7 cellular contexts compared by ENCODE assay signal in the genomic region with DNA sequence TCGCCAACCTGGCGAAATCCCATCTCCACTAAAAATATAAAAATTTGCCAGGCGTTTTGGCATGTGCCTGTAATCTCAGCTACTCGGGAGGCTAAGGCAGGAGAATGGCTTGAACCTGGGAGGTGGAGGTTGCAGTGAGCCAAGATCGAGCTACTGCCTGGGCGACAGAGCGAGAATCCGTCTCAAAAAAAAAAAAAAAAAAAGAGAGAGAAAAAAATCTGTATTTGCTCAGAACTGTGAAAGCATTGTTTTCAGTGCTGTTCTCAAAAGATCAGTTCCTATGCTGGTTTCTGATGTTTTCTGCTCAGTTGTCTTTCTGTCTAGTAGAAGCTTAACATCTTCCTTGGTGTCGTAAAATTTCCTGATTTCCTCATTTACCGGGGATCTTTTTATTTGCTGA. TPM values are rescaled to one million over a fixed set of nuclear protein-coding genes. Genes with fewer than 3 reads are reported as not detected.
DNase-seq lines count a peak whose midpoint lies in the region; ATAC-seq and TF ChIP-seq lines count a peak whose summit lies in the region.
"Had no signal": no experiment of that assay in that cellular context is flagged by ENCODE, and none has a peak within 500 bp of the region (broad histone marks: within the 10 kb centered on the region; RNA-seq: fewer than 3 reads in every experiment).

No MANE protein-coding gene starts in this region.

- peaks cover 28% of the 10 kb centered on the region for H3K9me3 Mint-ChIP-seq in glutamatergic neuron (ENCODE audit: unreplicated experiment)

- peak overlapping the region; percentile 93 for H3K27ac Mint-ChIP-seq in glutamatergic neuron (ENCODE audit: unreplicated experiment)

- H3K27me3 Mint-ChIP-seq in glutamatergic neuron (ENCODE audit: unreplicated experiment) = peaks cover 21% of the 10 kb centered on the region

- H3K4me3 Mint-ChIP-seq in glutamatergic neuron (ENCODE audit: unreplicated experiment) = peak overlapping the region; percentile 91

- H3K36me3 ChIP-seq in BJ (ENCODE audit: control insufficient read depth, insufficient read depth, low read length) = peaks cover 9% of the 10 kb centered on the region

- H3K27me3 ChIP-seq in BJ (ENCODE audit: control insufficient read depth, insufficient read depth, low read length) = no peaks in the 10 kb centered on the region

- no peak for TF ChIP-seq POLR2A in NB4 (IDR thresholded peaks at IDR 0.05; ENCODE audit: extremely low read depth, insufficient read length)

- no peaks in the 10 kb centered on the region for H3K36me3 Mint-ChIP-seq in glutamatergic neuron (ENCODE audit: unreplicated experiment)

- CTCF ChIA-PET in BJ (lab: Yijun Ruan, JAX) = interaction anchor here (0.9 to 3.9 kb wide), 9 partner anchors 14 to 397 kb away, joined by 3 to 14 read pairs (median 5); no protein-coding TSS in a partner anchor

- peaks cover 31% of the 10 kb centered on the region for H3K4me1 Mint-ChIP-seq in glutamatergic neuron (ENCODE audit: low read depth, unreplicated experiment)

- POLR2A ChIA-PET in BJ (lab: Charles Lee) = interaction anchor here (1.2 kb wide), 1 partner anchor 30 kb away, joined by 3 read pairs; no protein-coding TSS in a partner anchor

- no peak for DNase-seq in BJ (ENCODE audit: low read depth)
- no peak for DNase-seq in NB4 (ENCODE audit: low read depth)
- no peak for DNase-seq in glutamatergic neuron
- no peak for DNase-seq in NCI-H2029 treated with DMSO at 0.1 percent for 48 hours (lab: John Stamatoyannopoulos, UW)
- no peak for DNase-seq in T-helper 9 cell
- DNase-seq: NCI-H1436 had no signal

- no peak for ATAC-seq in GM21360 (IDR thresholded peaks at IDR 0.05; ENCODE audit: unreplicated experiment)

- peak overlapping the region; percentile 48 for H3K4me3 ChIP-seq in BJ (ENCODE audit: low read depth, low read length)
- H3K4me3 ChIP-seq in NB4 (ENCODE audit: low read depth, low read length) = peak overlapping the region; percentile 76

- TF ChIP-seq CTCF in BJ (IDR thresholded peaks at IDR 0.05; ENCODE audit: insufficient read depth, low read depth, low read length) (no peak), NB4 (IDR thresholded peaks at IDR 0.05; ENCODE audit: low read depth, low read length) (no peak), glutamatergic neuron (IDR thresholded peaks at IDR 0.05; ENCODE audit: partially characterized antibody, unreplicated experiment) (no peak)

RNA-seq across cellular contexts. Expression of a gene that starts 2.5 kb away (rescaled TPM):
- polyA plus RNA-seq in BJ (2011; rRNA removed) = 8.9 and 12.2 TPM in 2 replicates
- polyA minus RNA-seq in BJ (2011; rRNA and poly(A)+ RNA removed) = 11.3 and 20.2 TPM in 2 replicates
- 101 TPM for total RNA-seq in glutamatergic neuron (ENCODE audit: unreplicated experiment)

RNA-seq across cellular contexts. Expression of a gene that starts 3.0 kb away (rescaled TPM):
- 46.2 and 65.8 TPM in 2 replicates for polyA plus RNA-seq in BJ (2011; rRNA removed)
- 12.4 and 30.0 TPM in 2 replicates for polyA minus RNA-seq in BJ (2011; rRNA and poly(A)+ RNA removed)
- 164 TPM for total RNA-seq in glutamatergic neuron (ENCODE audit: unreplicated experiment)

RNA-seq across cellular contexts. Expression of a gene that starts 9.9 kb away (rescaled TPM):
- 0.59 and 0.66 TPM in 2 replicates for polyA plus RNA-seq in BJ (2011; rRNA removed)
- 0.31 TPM in 1 of 2 replicates, not detected in the other for polyA minus RNA-seq in BJ (2011; rRNA and poly(A)+ RNA removed)
- total RNA-seq in glutamatergic neuron (ENCODE audit: unreplicated experiment) = 11.0 TPM

RNA-seq across cellular contexts. Expression of a gene that starts 17.0 kb away (rescaled TPM):
- not detected in 2 replicates for polyA plus RNA-seq in BJ (2011; rRNA removed)
- not detected in 2 replicates for polyA minus RNA-seq in BJ (2011; rRNA and poly(A)+ RNA removed)
- not detected for total RNA-seq in glutamatergic neuron (ENCODE audit: unreplicated experiment)

RNA-seq across cellular contexts. Expression of a gene that starts 42.8 kb away (rescaled TPM):
- polyA plus RNA-seq in BJ (2011; rRNA removed) = not detected in 2 replicates
- 0.10 TPM in 1 of 2 replicates, not detected in the other for polyA minus RNA-seq in BJ (2011; rRNA and poly(A)+ RNA removed)
- not detected for total RNA-seq in glutamatergic neuron (ENCODE audit: unreplicated experiment)
